11 cellular contexts compared by ENCODE assay signal in genomic region chr20:46348231-46348803, GRCh38. TPM values are rescaled to one million over a fixed set of nuclear protein-coding genes. Genes with fewer than 3 reads are reported as not detected.
DNase-seq lines count a peak whose midpoint lies in the region; ATAC-seq, FAIRE-seq and TF ChIP-seq lines count a peak whose summit lies in the region.
"Had no signal": no experiment of that assay in that cellular context is flagged by ENCODE, and none has a peak within 500 bp of the region (broad histone marks: within the 10 kb centered on the region; RNA-seq: fewer than 3 reads in every experiment).

No MANE protein-coding gene starts in this region.

- TF ChIP-seq CTCF in H9 (conservative IDR thresholded peaks at IDR 0.05) (no peak), fibroblast of villous mesenchyme (IDR thresholded peaks at IDR 0.05; ENCODE audit: insufficient read depth, low read depth, low read length) (peak; percentile 2), pancreas (IDR thresholded peaks at IDR 0.05) (no peak)

- no peak overlapping the region for H3K4ac ChIP-seq in H9 (ENCODE audit: low read depth, low read length)

- H4K20me1 ChIP-seq in H9 (ENCODE audit: control insufficient read depth, insufficient read depth, insufficient read length), result no peaks in the 10 kb centered on the region

- H3K18ac ChIP-seq in H9 (ENCODE audit: insufficient read length, low read depth, low read length), result no peak overlapping the region

- no peak overlapping the region for H4K5ac ChIP-seq in H9 (ENCODE audit: insufficient read length, low read depth, low read length)

- H2BK15ac ChIP-seq in H9 (ENCODE audit: low read depth, low read length), result no peak overlapping the region

- H3T11ph ChIP-seq in H9 (ENCODE audit: low read length), result no peak overlapping the region

- no peak overlapping the region for H2AFZ ChIP-seq in H9 (ENCODE audit: low read length)

- no peaks in the 10 kb centered on the region for H3K23me2 ChIP-seq in H9 (ENCODE audit: insufficient read length, low read depth, low read length, poor library complexity, severe bottlenecking)

- H3K79me1 ChIP-seq in H9 (ENCODE audit: insufficient read depth, low read depth, low read length, poor library complexity, severe bottlenecking), result no peaks in the 10 kb centered on the region

- ATAC-seq in pancreas (peak in 3 of 4 donors; percentile 19 to 52 (median 48)), HG02623 (IDR thresholded peaks at IDR 0.05; ENCODE audit: unreplicated experiment) (no peak)

- H4K8ac ChIP-seq in H9 (replicated peaks; ENCODE audit: insufficient read length, low read depth, low read length), result no peak overlapping the region

- H3K27me3 ChIP-seq in H9 (ENCODE audit: insufficient read depth, low read length), result no peaks in the 10 kb centered on the region; the same call in 1 of the 2 replicates
- no peaks in the 10 kb centered on the region for H3K27me3 ChIP-seq in pancreas

- no peak overlapping the region for H4K91ac ChIP-seq in H9 (ENCODE audit: insufficient read length, low read depth, low read length)

- H3K79me2 ChIP-seq in H9 (ENCODE audit: insufficient read depth, low read length), result no peaks in the 10 kb centered on the region

- no peak overlapping the region for H2BK20ac ChIP-seq in H9 (ENCODE audit: low read depth, low read length, poor library complexity, severe bottlenecking)

- peak overlapping the region in 1 of 2 experiments; percentile 68; a peak in 3 of 5 replicates for H3K4me3 Mint-ChIP-seq in H9

- no peak overlapping the region for H3K14ac ChIP-seq in H9 (ENCODE audit: insufficient read depth, low read length)

- H3K9ac ChIP-seq in H9 (ENCODE audit: extremely low read depth, insufficient read length, low read length), result no peak overlapping the region

- DNase-seq in H9, result peak; percentile 83
- peak; percentile 83 for DNase-seq in NCI-H69 (lab: John Stamatoyannopoulos, UW)
- DNase-seq in fibroblast of villous mesenchyme (ENCODE audit: low read depth), result peak; percentile 29
- no peak for DNase-seq in pancreas
- no peak for DNase-seq in HK-2 (ENCODE audit: unreplicated experiment)
- DNase-seq in 8988T, result no peak
- DNase-seq in OCI-M1 (lab: John Stamatoyannopoulos, UW), result no peak
- DNase-seq: MV-4-11, SIG-M5 had no signal

- no peaks in the 10 kb centered on the region; the same call in 1 of the 2 replicates for H3K4me1 ChIP-seq in H9 (ENCODE audit: insufficient read depth, low read length)
- peaks cover 0 to 3% (median 0%) of the 10 kb centered on the region in 3 donors for H3K4me1 ChIP-seq in pancreas

- H3K23ac ChIP-seq in H9 (ENCODE audit: insufficient read length, low read depth, low read length), result no peak overlapping the region

- no peak overlapping the region for H3K27ac ChIP-seq in H9 (ENCODE audit: insufficient read length, low read depth, low read length)
- no peak overlapping the region for H3K27ac ChIP-seq in pancreas

- no peak for FAIRE-seq in pancreas (lab: Jason Lieb, UNC)
- FAIRE-seq: colon had no signal

- H3K36me3 ChIP-seq in pancreas, result peaks cover 0 to 10% (median 3%) of the 10 kb centered on the region in 3 donors

- H3K9me3 ChIP-seq in H9 (ENCODE audit: control insufficient read depth, low read depth, low read length) (no peaks in the 10 kb centered on the region), pancreas (no peaks in the 10 kb centered on the region)

- no peak overlapping the region for H2BK12ac ChIP-seq in H9 (ENCODE audit: insufficient read length, low read depth, low read length)

- peaks cover 32 to 48% of the 10 kb centered on the region in 2 experiments for H3K4me1 Mint-ChIP-seq in H9

- H3K56ac ChIP-seq in H9 (ENCODE audit: insufficient read length, low read depth, low read length), result no peak overlapping the region

- no peak overlapping the region for H2AK5ac ChIP-seq in H9 (ENCODE audit: insufficient read length, low read length)

- H2BK120ac ChIP-seq in H9 (ENCODE audit: low read depth, low read length, poor library complexity, severe bottlenecking), result no peak overlapping the region

- WGBS in H9 (ENCODE audit: extremely low coverage, insufficient read length, low lambda C conversion rate), result no CpG with 5 or more reads among the region's 17 CpGs
- WGBS in pancreas, 2 donors, result 73 to 78% methylated on average over 17 of the region's 17 CpGs

- H3K27me3 Mint-ChIP-seq in H9 (ENCODE audit: low read depth), result peaks cover 28% of the 10 kb centered on the region

- H3K9me3 Mint-ChIP-seq in H9, result no peaks in the 10 kb centered on the region

- H3K27ac Mint-ChIP-seq in H9, result no peak overlapping the region

- H3K4me3 ChIP-seq in fibroblast of villous mesenchyme (ENCODE audit: low read depth, low read length) (no peak overlapping the region), pancreas (no peak overlapping the region)

- H3K4me2 ChIP-seq in H9 (ENCODE audit: insufficient read depth, insufficient read length, low read length), result no peak overlapping the region

- peaks cover 6 to 27% (median 26%) of the 10 kb centered on the region in 3 experiments for H3K36me3 Mint-ChIP-seq in H9 (ENCODE audit: insufficient read depth in 1 of 3, low read depth in 3 of 3)

- intact Hi-C loops in pancreas (cut with DNase I), result loop anchor here in 2 of 3 donors (5.0 to 10.0 kb wide), 3 partner anchors 41 to 216 kb away; partner anchors contain the start of gene CDH22 (in 1 of the 2)

- H2BK5ac ChIP-seq in H9 (ENCODE audit: insufficient read length, low read length), result no peak overlapping the region

RNA-seq across cellular contexts. Expression of gene CDH22, which starts 40.0 kb away (rescaled TPM):
- total RNA-seq in H9 (2021) (0.20 TPM in 1 of 2 replicates, not detected in the other), fibroblast of villous mesenchyme (not detected in 2 replicates), pancreas (1 to 10 TPM in 5 of 6 donors, under 1 TPM in 1; 0.97 to 5.3 (median 2.3) TPM)
- 10 to 100 TPM in 1 of 2 donors, 1 to 10 TPM in 1; 3.7 to 11.9 TPM for polyA plus RNA-seq in pancreas

RNA-seq across cellular contexts. Expression of gene ELMO2, which starts 58.1 kb away (rescaled TPM):
- 32.5 and 34.1 TPM in 2 replicates for total RNA-seq in H9 (2021)
- 45.4 and 48.4 TPM in 2 replicates for total RNA-seq in fibroblast of villous mesenchyme
- 10 to 100 TPM; 16.7 to 32.6 (median 27.7) TPM for total RNA-seq in pancreas
- 10 to 100 TPM; 18.1 to 31.0 TPM for polyA plus RNA-seq in pancreas

Comparison
In these comparisons a context has a peak if more than half of its experiments do, and no peak if none do; other contexts are left out.
1. DNase-seq: peak in H9 (single experiment), NCI-H69 (single experiment) and fibroblast of villous mesenchyme (single experiment); none in pancreas (0 of 6), HK-2 (single experiment), 8988T (single experiment) and OCI-M1 (single experiment).